In the genomic region with DNA sequence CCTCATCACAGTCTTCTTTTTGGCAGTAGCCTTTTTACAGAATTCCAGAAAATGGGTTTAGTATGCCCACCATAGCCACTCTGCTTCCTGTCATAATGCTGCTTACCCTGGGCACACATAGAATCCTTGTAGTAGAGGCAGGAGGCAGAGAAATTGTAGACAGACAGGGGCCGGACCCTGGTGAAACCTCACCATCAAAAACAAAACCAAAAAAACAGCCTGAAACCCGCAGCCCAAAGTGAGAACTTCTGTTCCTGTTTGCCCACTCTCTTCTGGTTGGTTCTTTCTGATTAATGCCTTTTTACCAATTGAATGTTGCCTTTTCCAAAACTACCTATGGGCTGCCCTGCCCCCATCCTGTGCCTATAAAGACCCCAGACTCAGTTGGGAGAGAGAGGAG, we compare ENCODE assay signal across 24 cellular contexts.
DNase-seq lines count a peak whose midpoint lies in the region; ATAC-seq and TF ChIP-seq lines count a peak whose summit lies in the region.
"Had no signal": no experiment of that assay in that cellular context is flagged by ENCODE, and none has a peak within 500 bp of the region (broad histone marks: within the 10 kb centered on the region; RNA-seq: fewer than 3 reads in every experiment).

No MANE protein-coding gene starts in this region.

- no peak overlapping the region for H3K27ac ChIP-seq in RWPE1
- H3K27ac ChIP-seq: ascending aorta, suprapubic skin, WERI-Rb-1 had no signal

- DNase-seq in GM12865 (ENCODE audit: low read depth) (peak; percentile 64), RWPE1 (ENCODE audit: low spot score) (no peak), UCSD-AML1 (lab: John Stamatoyannopoulos, UW; ENCODE audit: unreplicated experiment) (no peak), SKM-1 (lab: John Stamatoyannopoulos, UW; ENCODE audit: unreplicated experiment) (no peak)
- no peak for DNase-seq in stimulated activated CD4-positive, alpha-beta T cell treated with anti-CD3 and anti-CD28 coated beads, Interleukin-2, amount 100 ng/mL, for 48 hours
- DNase-seq: activated CD4-positive, alpha-beta T cell treated with anti-CD3 and anti-CD28 coated beads, Interleukin-2, amount 50 U/mL, for 48 hours; activated naive CD4-positive, alpha-beta T cell treated with anti-CD3 and anti-CD28 coated beads, Interleukin-2, amount 50 U/mL, for 16 hours; activated T-cell treated with anti-CD3 and anti-CD28 coated beads, Interleukin-2, amount 50 U/mL, for 24 hours; Calu3; effector CD4-positive, alpha-beta T cell; NCI-H1417 treated with DMSO at 0.1 percent for 48 hours; NCI-H2171; OCI-M1; SHP77 treated with DMSO at 0.1 percent for 48 hours; T-cell; WERI-Rb-1 had no signal

- POLR2A ChIA-PET in RWPE1 (lab: Yijun Ruan, JAX; ENCODE audit: low non-redundant PET): no interaction called here

- TF ChIP-seq CTCF in GM12865 (IDR thresholded peaks at IDR 0.05; ENCODE audit: insufficient read depth, low read depth, low read length, missing control alignments) (no peak), RWPE1 (conservative IDR thresholded peaks at IDR 0.05; ENCODE audit: low read depth) (no peak)

- CTCF ChIA-PET in RWPE1 (lab: Yijun Ruan, JAX): no interaction called here

- peak; percentile 74 for ATAC-seq in GM19324 (IDR thresholded peaks at IDR 0.05; ENCODE audit: low FRiP score, unreplicated experiment)
- ATAC-seq in HG02588 (IDR thresholded peaks at IDR 0.05; ENCODE audit: unreplicated experiment): peak; percentile 60
- peak; percentile 47 for ATAC-seq in HG03439 (IDR thresholded peaks at IDR 0.05; ENCODE audit: unreplicated experiment)
- ATAC-seq: esophagus mucosa, HCT116, T-cell had no signal

- H3K4me3 ChIP-seq in GM12865 (ENCODE audit: low read depth, low read length): no peak overlapping the region
- H3K4me3 ChIP-seq: ascending aorta, smooth muscle cell, suprapubic skin had no signal
